ENCODE assay signal across 17 cellular contexts in genomic region chr1:198643001-198643400, GRCh38. TPM values are rescaled to one million over a fixed set of nuclear protein-coding genes. Genes with fewer than 3 reads are reported as not detected.
A peak's percentile ranks its signal among the peaks of the same experiment; 100 is the strongest.
DNase-seq lines count a peak whose midpoint lies in the region; ATAC-seq and TF ChIP-seq lines count a peak whose summit lies in the region.
"Had no signal": no experiment of that assay in that cellular context is flagged by ENCODE, and none has a peak within 500 bp of the region (broad histone marks: within the 10 kb centered on the region; RNA-seq: fewer than 3 reads in every experiment).

No MANE protein-coding gene starts in this region.

- H3K27ac ChIP-seq in thymus (ENCODE audit: low read depth), result no peak overlapping the region
- H3K27ac ChIP-seq: ovary, testis had no signal

- POLR2A ChIA-PET in activated B cell treated with CpG ODN at 0.5 μM for 24 hours (lab: Charles Lee), result interaction anchor here (0.6 to 1.7 kb wide), 5 partner anchors 21 to 44 kb away, joined by 3 to 6 read pairs (median 6); no protein-coding TSS in a partner anchor

- ATAC-seq in activated B cell treated with CpG ODN at 0.5 μM for 24 hours (ENCODE audit: low read depth), result no peak
- no peak for ATAC-seq in effector memory CD8-positive, alpha-beta T cell (replicated peaks)
- ATAC-seq: GM23338, mucosa of descending colon, Right ventricle myocardium inferior had no signal

- H3K27me3 ChIP-seq in thymus (ENCODE audit: control insufficient read depth, insufficient read depth), result no peaks in the 10 kb centered on the region
- H3K27me3 ChIP-seq in H7 (ENCODE audit: control insufficient read depth, insufficient read depth, low read length), result no peaks in the 10 kb centered on the region
- H3K27me3 ChIP-seq: ovary, testis had no signal

- no peak for DNase-seq in activated naive CD4-positive, alpha-beta T cell treated with Interleukin-2 at 50 U/mL for 16 hours
- DNase-seq in activated B cell treated with CpG ODN at 0.5 μM for 24 hours (no peak), H7 (no peak), foreskin fibroblast (no peak), NCI-H2196 treated with DMSO at 0.1 percent for 48 hours (lab: John Stamatoyannopoulos, UW; ENCODE audit: unreplicated experiment) (no peak)
- DNase-seq in effector memory CD8-positive, alpha-beta T cell, result no peak
- DNase-seq: activated CD4-positive, CD25-positive, alpha-beta regulatory T cell; Calu3; mucosa of descending colon; NCI-H187 treated with DMSO at 0.1 percent for 48 hours; ovary; testis had no signal

- peaks cover 49% of the 10 kb centered on the region for H3K4me1 Mint-ChIP-seq in activated naive CD4-positive, alpha-beta T cell treated with anti-CD3 and anti-CD28 coated beads, Interleukin-2, amount 50 U/mL, for 24 hours
- H3K4me1 Mint-ChIP-seq in activated B cell treated with CpG ODN at 0.5 μM for 24 hours, result peaks cover 66% of the 10 kb centered on the region
- peaks cover 27 to 39% of the 10 kb centered on the region in 2 donors for H3K4me1 Mint-ChIP-seq in effector memory CD8-positive, alpha-beta T cell (ENCODE audit: low read depth in 2 of 2)

- peaks cover 32% of the 10 kb centered on the region for H3K36me3 Mint-ChIP-seq in activated naive CD4-positive, alpha-beta T cell treated with anti-CD3 and anti-CD28 coated beads, Interleukin-2, amount 50 U/mL, for 24 hours
- peaks cover 56% of the 10 kb centered on the region for H3K36me3 Mint-ChIP-seq in activated B cell treated with CpG ODN at 0.5 μM for 24 hours (ENCODE audit: low read depth)
- peaks cover 82% of the 10 kb centered on the region for H3K36me3 Mint-ChIP-seq in effector memory CD8-positive, alpha-beta T cell (ENCODE audit: insufficient read depth)

- CTCF ChIA-PET in activated B cell treated with CpG ODN at 0.5 μM for 24 hours (lab: Charles Lee), result interaction anchor here (0.9 kb wide), 1 partner anchor 22 kb away, joined by 3 read pairs; no protein-coding TSS in a partner anchor

- no peaks in the 10 kb centered on the region for H3K36me3 ChIP-seq in thymus (ENCODE audit: control insufficient read depth, insufficient read depth)
- H3K36me3 ChIP-seq in H7 (replicated peaks; ENCODE audit: control insufficient read depth, insufficient read depth, low read length), result no peaks in the 10 kb centered on the region
- H3K36me3 ChIP-seq: ovary had no signal

- peak overlapping the region; percentile 99 for H3K27ac Mint-ChIP-seq in activated naive CD4-positive, alpha-beta T cell treated with anti-CD3 and anti-CD28 coated beads, Interleukin-2, amount 50 U/mL, for 24 hours
- H3K27ac Mint-ChIP-seq in activated B cell treated with CpG ODN at 0.5 μM for 24 hours, result peak overlapping the region; percentile 82
- H3K27ac Mint-ChIP-seq in effector memory CD8-positive, alpha-beta T cell, result peak overlapping the region; percentile 91 to 97

- intact Hi-C loops in activated B cell treated with CpG ODN at 0.5 μM for 24 hours (cut with micrococcal nuclease), result no loop called here

- H3K4me3 Mint-ChIP-seq in activated naive CD4-positive, alpha-beta T cell treated with anti-CD3 and anti-CD28 coated beads, Interleukin-2, amount 50 U/mL, for 24 hours, result peak overlapping the region; percentile 93
- H3K4me3 Mint-ChIP-seq in activated B cell treated with CpG ODN at 0.5 μM for 24 hours, result peak overlapping the region; percentile 81
- H3K4me3 Mint-ChIP-seq in effector memory CD8-positive, alpha-beta T cell, result peak overlapping the region; percentile 86 to 94
- H3K4me3 Mint-ChIP-seq: GM23338 had no signal

- no peaks in the 10 kb centered on the region for H3K9me3 ChIP-seq in thymus (ENCODE audit: control insufficient read depth)
- H3K9me3 ChIP-seq: mucosa of descending colon, ovary, testis had no signal

- no peaks in the 10 kb centered on the region for H3K9me3 Mint-ChIP-seq in activated naive CD4-positive, alpha-beta T cell treated with anti-CD3 and anti-CD28 coated beads, Interleukin-2, amount 50 U/mL, for 24 hours
- no peaks in the 10 kb centered on the region for H3K9me3 Mint-ChIP-seq in activated B cell treated with CpG ODN at 0.5 μM for 24 hours
- no peaks in the 10 kb centered on the region for H3K9me3 Mint-ChIP-seq in effector memory CD8-positive, alpha-beta T cell
- H3K9me3 Mint-ChIP-seq: GM23338 had no signal

- no peaks in the 10 kb centered on the region for H3K27me3 Mint-ChIP-seq in activated naive CD4-positive, alpha-beta T cell treated with anti-CD3 and anti-CD28 coated beads, Interleukin-2, amount 50 U/mL, for 24 hours
- no peaks in the 10 kb centered on the region for H3K27me3 Mint-ChIP-seq in activated B cell treated with CpG ODN at 0.5 μM for 24 hours
- H3K27me3 Mint-ChIP-seq in effector memory CD8-positive, alpha-beta T cell, result no peaks in the 10 kb centered on the region

- H3K4me1 ChIP-seq in thymus (ENCODE audit: control insufficient read depth, insufficient read depth, low read length), result peaks cover 12% of the 10 kb centered on the region

- peak overlapping the region; percentile 96 for H3K4me3 ChIP-seq in thymus (ENCODE audit: low read length)
- H3K4me3 ChIP-seq in H7 (ENCODE audit: insufficient read depth, low read depth, low read length), result no peak overlapping the region
- no peak overlapping the region for H3K4me3 ChIP-seq in foreskin fibroblast (ENCODE audit: low read depth in 1 of 2, low read length in 2 of 2)
- H3K4me3 ChIP-seq: GM23338, mucosa of descending colon, ovary, testis had no signal

- TF ChIP-seq CTCF in activated B cell treated with CpG ODN at 0.5 μM for 24 hours (IDR thresholded peaks at IDR 0.05) (no peak), foreskin fibroblast (IDR thresholded peaks at IDR 0.05; ENCODE audit: low read depth, low read length) (no peak)

RNA-seq across cellular contexts. Expression of gene PTPRC, which starts 4.2 kb away (rescaled TPM):
- total RNA-seq in activated B cell treated with CpG ODN at 0.5 μM for 24 hours, result 426 and 506 TPM in 2 replicates
- 130 TPM for polyA plus RNA-seq in thymus
- not detected in 2 replicates for total RNA-seq in H7 (2014; rRNA removed; shearing (Covaris generic))
- total RNA-seq: Calu3, NCI-H460 had no signal

Comparison
In these comparisons a context has a peak if more than half of its experiments do, and no peak if none do; other contexts are left out.
1. RNA of gene PTPRC, which starts 4.2 kb away (total RNA-seq): 426 to 506 TPM in activated B cell treated with CpG ODN at 0.5 μM for 24 hours; not detected in H7; every median in the first group is over 100 times any median in the second.
2. Peak in every context shown above with its lines, with median percentiles within 50 percentile points of each other: H3K27ac Mint-ChIP-seq and H3K4me3 Mint-ChIP-seq.